In the genomic region with DNA sequence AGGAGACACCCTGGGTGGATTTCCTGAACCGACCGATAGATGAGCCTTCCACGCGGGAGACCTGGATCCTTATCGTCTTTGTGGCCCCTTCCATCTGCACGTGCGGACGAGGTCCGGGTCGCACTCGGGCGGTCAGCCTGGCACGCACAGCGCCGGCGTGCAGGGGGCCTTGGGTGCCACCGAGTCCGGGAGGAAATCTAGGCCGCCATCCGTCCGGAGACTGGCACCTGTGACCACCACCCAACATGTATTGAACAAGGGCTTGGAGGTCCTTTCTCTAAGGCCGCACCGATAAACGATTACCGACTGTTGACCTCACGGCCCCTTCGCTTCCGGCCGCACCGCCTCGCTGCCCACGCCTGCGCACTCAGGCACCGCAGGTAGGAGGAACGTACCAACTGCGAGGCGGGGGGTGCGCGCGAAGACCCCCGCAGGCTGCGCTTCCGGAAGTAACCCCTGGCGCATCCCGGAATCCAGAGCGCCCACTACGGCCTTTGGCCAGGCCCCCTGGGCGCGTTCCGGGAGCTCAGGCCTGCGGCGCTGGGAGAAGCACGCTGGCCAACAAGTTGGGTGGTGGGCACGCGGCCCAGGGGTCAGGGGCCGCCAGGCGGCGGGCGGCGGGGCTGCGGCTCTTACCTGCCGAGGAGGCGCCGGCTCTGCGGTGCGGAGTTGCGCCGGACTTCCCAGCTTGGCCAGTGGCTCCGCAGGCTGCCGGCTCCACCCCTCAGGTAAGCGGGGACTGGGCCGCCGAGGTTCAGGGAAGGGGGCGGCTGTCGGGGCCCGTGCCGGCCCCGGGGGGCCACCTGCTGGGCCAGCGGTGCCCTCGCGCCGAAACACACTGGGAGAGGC, we compare ENCODE assay signal across 8 cellular contexts. TPM values are rescaled to one million over a fixed set of nuclear protein-coding genes. Genes with fewer than 3 reads are reported as not detected.
A peak's percentile ranks its signal among the peaks of the same experiment; 100 is the strongest.
DNase-seq lines count a peak whose midpoint lies in the region; ATAC-seq and TF ChIP-seq lines count a peak whose summit lies in the region.

A gene (minus strand): TSS at position 713 of the 849 bp plus-strand sequence. CDS start 28,249 bp downstream, outside the sequence.
A gene with protein sequence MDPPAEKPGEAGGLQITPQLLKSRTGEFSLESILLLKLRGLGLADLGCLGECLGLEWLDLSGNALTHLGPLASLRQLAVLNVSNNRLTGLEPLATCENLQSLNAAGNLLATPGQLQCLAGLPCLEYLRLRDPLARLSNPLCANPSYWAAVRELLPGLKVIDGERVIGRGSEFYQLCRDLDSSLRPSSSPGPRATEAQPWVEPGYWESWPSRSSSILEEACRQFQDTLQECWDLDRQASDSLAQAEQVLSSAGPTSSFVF (plus strand): TSS at position 523 of the 849 bp plus-strand sequence. CDS start 13,507 bp downstream, outside the sequence.

- H3K4me3 ChIP-seq in lower leg skin (ENCODE audit: low read depth, poor library complexity, severe bottlenecking), result peak within 1 kb of the TSS; percentile 56

- in situ Hi-C loops in GM13977 (cut with MboI; ENCODE audit: low pct_unique_long_range_greater_than_20kb, low sequenced_read_pairs, unreplicated experiment), result no loop called here

- intact Hi-C loops in lower leg skin (cut with DNase I; ENCODE audit: low total_unique reads), result no loop called here

- DNase-seq in GM13977 (ENCODE audit: low spot score) (peak; percentile 84), NCI-H2029 treated with DMSO at 0.1 percent for 48 hours (lab: John Stamatoyannopoulos, UW) (peak; percentile 51), cerebellum (ENCODE audit: low spot score) (peak; percentile 55), lower leg skin (ENCODE audit: low spot score in 2 of 2) (peak in 1 of 2 donors; percentile 86), NK-92 (lab: John Stamatoyannopoulos, UW; ENCODE audit: unreplicated experiment) (no peak)
- DNase-seq in activated CD4-positive, CD25-positive, alpha-beta regulatory T cell (lab: John Stamatoyannopoulos, UW), result peak; percentile 33 to 49 (median 43)
- DNase-seq in stimulated activated CD8-positive, alpha-beta memory T cell treated with anti-CD3 and anti-CD28 coated beads, Interleukin-15, amount 100 ng/mL, for 1 hour (ENCODE audit: low read depth), result peak; percentile 43

- ATAC-seq in HG02852 (IDR thresholded peaks at IDR 0.05; ENCODE audit: unreplicated experiment), result peak; percentile 59

- 6 to 10% methylated on average over 56 to 71 of the region's 82 CpGs for WGBS in lower leg skin, 2 donors

- TF ChIP-seq CTCF in GM13977 (IDR thresholded peaks at IDR 0.05; ENCODE audit: extremely low read depth, insufficient read depth, missing control alignments) (peak; percentile 43), lower leg skin (IDR thresholded peaks at IDR 0.05) (no peak)

- TF ChIP-seq POLR2A in lower leg skin (IDR thresholded peaks at IDR 0.05), result no peak

RNA-seq across cellular contexts. Expression of the first gene that starts in this region (rescaled TPM):
- total RNA-seq in cerebellum (8.3 TPM), lower leg skin (10 to 100 TPM in 2 of 4 donors, 1 to 10 TPM in 2; 5.5 to 12.3 (median 9.4) TPM)

RNA-seq across cellular contexts. Expression of the second gene that starts in this region (rescaled TPM):
- total RNA-seq in cerebellum (8.2 TPM), lower leg skin (10 to 100 TPM; 16.6 to 26.0 (median 18.6) TPM)
